Comparison of ENCODE assay signal across 8 cellular contexts in the genomic region with DNA sequence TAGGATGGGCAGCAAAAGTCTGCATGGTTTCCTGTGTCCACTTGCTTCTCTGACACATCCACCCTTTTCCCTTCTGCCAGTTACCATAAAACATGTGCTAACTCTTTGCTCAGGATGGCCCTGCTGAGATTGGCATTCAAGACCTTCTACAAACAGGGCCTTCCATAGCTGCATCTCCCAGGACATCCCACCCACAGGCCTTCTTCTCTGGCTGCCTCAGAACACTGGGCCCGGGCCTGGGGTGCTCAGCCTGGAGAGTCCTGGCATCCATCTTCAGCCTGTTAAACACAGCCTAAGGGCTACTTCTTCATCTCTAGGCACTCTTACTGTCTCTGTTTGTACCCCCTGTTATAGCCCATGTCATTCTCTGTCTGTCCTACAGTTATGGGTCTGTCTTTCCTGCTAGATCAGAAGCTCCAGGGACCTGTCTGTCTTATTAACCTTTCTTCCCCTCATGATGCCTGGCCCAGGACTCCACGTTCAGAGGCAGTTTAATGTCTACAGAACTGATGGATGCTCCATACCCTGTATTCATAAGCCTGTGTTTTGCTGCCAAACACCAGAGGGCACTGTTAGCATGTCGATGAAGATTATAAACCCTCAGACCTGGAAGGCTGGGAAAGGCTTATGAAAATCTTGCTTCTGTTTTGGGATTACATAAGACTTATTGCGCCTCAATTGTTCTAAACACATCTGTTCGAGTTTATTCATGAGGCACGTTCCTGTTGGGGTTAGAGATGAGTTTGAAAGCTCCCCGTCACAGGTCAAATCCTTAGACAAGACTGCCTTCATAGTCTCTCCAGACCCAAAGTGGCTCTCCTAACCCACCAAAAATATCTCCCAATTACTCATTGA. TPM values are rescaled to one million over a fixed set of nuclear protein-coding genes. Genes with fewer than 3 reads are reported as not detected.
A peak's percentile ranks its signal among the peaks of the same experiment; 100 is the strongest.
DNase-seq lines count a peak whose midpoint lies in the region; ATAC-seq and TF ChIP-seq lines count a peak whose summit lies in the region.

No MANE protein-coding gene starts in this region.

- no peaks in the 10 kb centered on the region for H3K36me3 Mint-ChIP-seq in WTC11
- no peaks in the 10 kb centered on the region for H3K36me3 Mint-ChIP-seq in natural killer cell treated with Interleukin-12 subunit alpha and Interleukin-12 subunit beta and Interleukin-15 and Interleukin-18, amount 100 ng/mL, for 72 hours

- H3K9me3 Mint-ChIP-seq in WTC11 = no peaks in the 10 kb centered on the region
- no peaks in the 10 kb centered on the region for H3K9me3 Mint-ChIP-seq in natural killer cell treated with Interleukin-12 subunit alpha and Interleukin-12 subunit beta and Interleukin-15 and Interleukin-18, amount 100 ng/mL, for 72 hours

- no peak overlapping the region for H3K27ac Mint-ChIP-seq in WTC11
- no peak overlapping the region for H3K27ac Mint-ChIP-seq in natural killer cell treated with Interleukin-12 subunit alpha and Interleukin-12 subunit beta and Interleukin-15 and Interleukin-18, amount 100 ng/mL, for 72 hours

- H3K4me3 ChIP-seq in fibroblast of the aortic adventitia (ENCODE audit: low read depth, low read length) = no peak overlapping the region

- no peaks in the 10 kb centered on the region for H3K27me3 Mint-ChIP-seq in WTC11 (ENCODE audit: low read depth)
- peaks cover 0 to 3% of the 10 kb centered on the region in 2 donors for H3K27me3 Mint-ChIP-seq in natural killer cell treated with Interleukin-12 subunit alpha and Interleukin-12 subunit beta and Interleukin-15 and Interleukin-18, amount 100 ng/mL, for 72 hours

- peak; percentile 72 for DNase-seq in 8988T
- peak; percentile 71 for DNase-seq in EL
- DNase-seq in NCI-H1694 (lab: John Stamatoyannopoulos, UW) = peak; percentile 30
- peak; percentile 38 for DNase-seq in WTC11 (ENCODE audit: low spot score)
- DNase-seq in fibroblast of the aortic adventitia (ENCODE audit: low read depth) = peak; percentile 91
- DNase-seq in natural killer cell treated with Interleukin-12 subunit alpha and Interleukin-12 subunit beta and Interleukin-15 and Interleukin-18, amount 100 ng/mL, for 72 hours (ENCODE audit: low spot score) = peak; percentile 55

- ATAC-seq in WTC11 (peak; percentile 91), HG02588 (IDR thresholded peaks at IDR 0.05; ENCODE audit: unreplicated experiment) (no peak), HG03439 (IDR thresholded peaks at IDR 0.05; ENCODE audit: unreplicated experiment) (no peak)
- peak; percentile 62 to 68 for ATAC-seq in natural killer cell treated with Interleukin-12 subunit alpha and Interleukin-12 subunit beta and Interleukin-15 and Interleukin-18, amount 100 ng/mL, for 72 hours

- H3K4me1 Mint-ChIP-seq in WTC11 = peaks cover 5% of the 10 kb centered on the region
- no peaks in the 10 kb centered on the region for H3K4me1 Mint-ChIP-seq in natural killer cell treated with Interleukin-12 subunit alpha and Interleukin-12 subunit beta and Interleukin-15 and Interleukin-18, amount 100 ng/mL, for 72 hours (ENCODE audit: low read depth in 2 of 2)

- TF ChIP-seq CTCF in WTC11 (IDR thresholded peaks at IDR 0.05) (0 out of 2 replicates have a peak, but pooled peaks have one; percentile 46), fibroblast of the aortic adventitia (IDR thresholded peaks at IDR 0.05; ENCODE audit: insufficient read depth, low read length) (peak; percentile 83)

- H3K4me3 Mint-ChIP-seq in WTC11 = no peak overlapping the region
- H3K4me3 Mint-ChIP-seq in natural killer cell treated with Interleukin-12 subunit alpha and Interleukin-12 subunit beta and Interleukin-15 and Interleukin-18, amount 100 ng/mL, for 72 hours = no peak overlapping the region

- POLR2A ChIA-PET in WTC11 (lab: Charles Lee) = no interaction called here

- CTCF ChIA-PET in WTC11 (lab: Charles Lee) = interaction anchor here (0.6 to 2.6 kb wide), 8 partner anchors 12 to 95 kb away, joined by 3 to 19 read pairs (median 5); a partner anchor contains a TSS

TF ChIP-seq in WTC11, 78 proteins besides CTCF, POLR2A, EP300 and RAD21:
- TF ChIP-seq, protein P1, sequence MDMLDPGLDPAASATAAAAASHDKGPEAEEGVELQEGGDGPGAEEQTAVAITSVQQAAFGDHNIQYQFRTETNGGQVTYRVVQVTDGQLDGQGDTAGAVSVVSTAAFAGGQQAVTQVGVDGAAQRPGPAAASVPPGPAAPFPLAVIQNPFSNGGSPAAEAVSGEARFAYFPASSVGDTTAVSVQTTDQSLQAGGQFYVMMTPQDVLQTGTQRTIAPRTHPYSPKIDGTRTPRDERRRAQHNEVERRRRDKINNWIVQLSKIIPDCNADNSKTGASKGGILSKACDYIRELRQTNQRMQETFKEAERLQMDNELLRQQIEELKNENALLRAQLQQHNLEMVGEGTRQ (CRISPR knock-in tag; IDR thresholded peaks at IDR 0.05) = no peak
- TF ChIP-seq, protein P2, sequence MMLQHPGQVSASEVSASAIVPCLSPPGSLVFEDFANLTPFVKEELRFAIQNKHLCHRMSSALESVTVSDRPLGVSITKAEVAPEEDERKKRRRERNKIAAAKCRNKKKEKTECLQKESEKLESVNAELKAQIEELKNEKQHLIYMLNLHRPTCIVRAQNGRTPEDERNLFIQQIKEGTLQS (CRISPR knock-in tag; conservative IDR thresholded peaks at IDR 0.05) = no peak
- no peak for TF ChIP-seq TP53 (CRISPR knock-in tag; IDR thresholded peaks at IDR 0.05)
- no peak for TF ChIP-seq ZNF396 (CRISPR knock-in tag; IDR thresholded peaks at IDR 0.05; ENCODE audit: borderline replicate concordance)
TF ChIP-seq in WTC11: peak in this region for 0.

RNA-seq across cellular contexts. Expression of a gene that starts 16.5 kb away (rescaled TPM):
- total RNA-seq in WTC11 (2021) = 1.6 to 2.5 TPM (median 2.5 TPM) in 3 replicates
- total RNA-seq in fibroblast of the aortic adventitia (ENCODE audit: low replicate concordance) = 0.49 TPM in 1 of 2 replicates, not detected in the other
- total RNA-seq in natural killer cell treated with Interleukin-12 subunit alpha and Interleukin-12 subunit beta and Interleukin-15 and Interleukin-18, amount 100 ng/mL, for 72 hours = under 1 TPM in 1 of 2 donors, not detected in 1; 0.08 TPM

RNA-seq across cellular contexts. Expression of a gene that starts 17.9 kb away (rescaled TPM):
- total RNA-seq in WTC11 (2021) = 15.4 to 21.1 TPM (median 15.7 TPM) in 3 replicates
- 5.8 and 9.0 TPM in 2 replicates for total RNA-seq in fibroblast of the aortic adventitia (ENCODE audit: low replicate concordance)
- 10 to 100 TPM in 1 of 2 donors, 1 to 10 TPM in 1; 3.8 to 11.8 TPM for total RNA-seq in natural killer cell treated with Interleukin-12 subunit alpha and Interleukin-12 subunit beta and Interleukin-15 and Interleukin-18, amount 100 ng/mL, for 72 hours

RNA-seq across cellular contexts. Expression of a gene that starts 18.6 kb away (rescaled TPM):
- 75.7 to 94.0 TPM (median 81.7 TPM) in 3 replicates for total RNA-seq in WTC11 (2021)
- 41.2 and 54.9 TPM in 2 replicates for total RNA-seq in fibroblast of the aortic adventitia (ENCODE audit: low replicate concordance)
- 100 to 1,000 TPM in 1 of 2 donors, 10 to 100 TPM in 1; 96.1 to 131 TPM for total RNA-seq in natural killer cell treated with Interleukin-12 subunit alpha and Interleukin-12 subunit beta and Interleukin-15 and Interleukin-18, amount 100 ng/mL, for 72 hours

RNA-seq across cellular contexts. Expression of a gene that starts 25.5 kb away (rescaled TPM):
- total RNA-seq in WTC11 (2021) = 4.3 to 5.7 TPM (median 5.6 TPM) in 3 replicates
- total RNA-seq in fibroblast of the aortic adventitia (ENCODE audit: low replicate concordance) = 1.4 and 2.0 TPM in 2 replicates
- total RNA-seq in natural killer cell treated with Interleukin-12 subunit alpha and Interleukin-12 subunit beta and Interleukin-15 and Interleukin-18, amount 100 ng/mL, for 72 hours = not detected

RNA-seq across cellular contexts. Expression of a gene that starts 27.0 kb away (rescaled TPM):
- total RNA-seq in WTC11 (2021) = 83.7 to 86.3 TPM (median 85.0 TPM) in 3 replicates
- total RNA-seq in fibroblast of the aortic adventitia (ENCODE audit: low replicate concordance) = 52.7 and 90.8 TPM in 2 replicates
- total RNA-seq in natural killer cell treated with Interleukin-12 subunit alpha and Interleukin-12 subunit beta and Interleukin-15 and Interleukin-18, amount 100 ng/mL, for 72 hours = 100 to 1,000 TPM in 1 of 2 donors, 10 to 100 TPM in 1; 72.5 to 116 TPM

Comparison
In these comparisons a context has a peak if more than half of its experiments do, and no peak if none do; other contexts are left out.
1. DNase-seq: peak in every context shown above with its lines; median percentile 91 in fibroblast of the aortic adventitia; 72 in 8988T; 71 in EL; 55 in natural killer cell treated with Interleukin-12 subunit alpha and Interleukin-12 subunit beta and Interleukin-15 and Interleukin-18, amount 100 ng/mL, for 72 hours; 38 in WTC11; 30 in NCI-H1694.
2. ATAC-seq: peak in WTC11 (single experiment) and natural killer cell treated with Interleukin-12 subunit alpha and Interleukin-12 subunit beta and Interleukin-15 and Interleukin-18, amount 100 ng/mL, for 72 hours (2 of 2); none in HG02588 (single experiment) and HG03439 (single experiment).